ENCODE assay signal across 9 cellular contexts in genomic region chr17:48036693-48037035, GRCh38. TPM values are rescaled to one million over a fixed set of nuclear protein-coding genes. Genes with fewer than 3 reads are reported as not detected.
DNase-seq lines count a peak whose midpoint lies in the region; ATAC-seq, FAIRE-seq and TF ChIP-seq lines count a peak whose summit lies in the region.
"Had no signal": no experiment of that assay in that cellular context is flagged by ENCODE, and none has a peak within 500 bp of the region (broad histone marks: within the 10 kb centered on the region; RNA-seq: fewer than 3 reads in every experiment).

No MANE protein-coding gene starts in this region.

- no peak for TF ChIP-seq RAD21 in K562 (CRISPR knock-in tag; conservative IDR thresholded peaks at IDR 0.05 in 1 of 2, IDR thresholded peaks at IDR 0.05 in 1 of 2)

- H3K9me3 Mint-ChIP-seq in activated T-cell treated with anti-CD3 and anti-CD28 coated beads, Interleukin-2, amount 50 U/mL, for 4 hours, result no peaks in the 10 kb centered on the region

- H3K4me1 ChIP-seq in K562 (replicated peaks in 1 of 2; ENCODE audit: control insufficient read depth in 2 of 2, insufficient read depth in 2 of 2, low read length in 2 of 2) (peaks cover 10 to 11% of the 10 kb centered on the region in 2 experiments; a peak in 4 of 5 replicates), lower lobe of right lung (peaks cover 11% of the 10 kb centered on the region), tibial artery (peaks cover 0 to 14% (median 6%) of the 10 kb centered on the region in 4 donors)

- H3K9ac ChIP-seq in K562 (ENCODE audit: insufficient read depth in 1 of 2, low read depth in 2 of 2, low read length in 2 of 2), result peak overlapping the region in 1 of 2 experiments; percentile 53; a peak in 2 of 4 replicates

- H3K27me3 ChIP-seq in K562 (ENCODE audit: control insufficient read depth in 2 of 2, insufficient read depth in 2 of 2, low read length in 2 of 2) (no peaks in the 10 kb centered on the region), lower lobe of right lung (ENCODE audit: low read depth) (no peaks in the 10 kb centered on the region), tibial artery (no peaks in the 10 kb centered on the region)

- TF ChIP-seq EP300 in K562 (IDR thresholded peaks at IDR 0.05; ENCODE audit: low read length), result no peak

- H3K36me3 ChIP-seq in K562 (ENCODE audit: control insufficient read depth, insufficient read depth, low read length) (no peaks in the 10 kb centered on the region), lower lobe of right lung (no peaks in the 10 kb centered on the region), tibial artery (peaks cover 0 to 11% (median 10%) of the 10 kb centered on the region in 3 donors)

- H3K9me3 ChIP-seq in K562 (replicated peaks; ENCODE audit: control insufficient read depth, insufficient read depth, low read depth, low read length) (no peaks in the 10 kb centered on the region), lower lobe of right lung (no peaks in the 10 kb centered on the region), tibial artery (no peaks in the 10 kb centered on the region)

- POLR2A ChIA-PET in K562 (lab: Yijun Ruan, JAX), result interaction anchor here (1.0 to 4.7 kb wide), 3 partner anchors 10 to 31 kb away, joined by 3 to 53 read pairs (median 3); partner anchors contain the start of gene NFE2L1

- no peak for TF ChIP-seq POLR2A in K562 (conservative IDR thresholded peaks at IDR 0.05)

- intact Hi-C loops in K562 (cut with micrococcal nuclease) (no loop called here), lower lobe of right lung (cut with DNase I) (no loop called here), tibial artery (cut with DNase I; ENCODE audit: low total_unique reads) (loop anchor here (2.0 kb wide), 1 partner anchor 38 kb away; no protein-coding TSS in a partner anchor)

- no peak for ATAC-seq in activated T-cell treated with anti-CD3 and anti-CD28 coated beads, Interleukin-2, amount 50 U/mL, for 4 hours
- peak; percentile 75 for ATAC-seq in K562
- ATAC-seq in lower lobe of right lung, result peak in 1 of 2 donors; percentile 10
- no peak for ATAC-seq in GM21529 (IDR thresholded peaks at IDR 0.05; ENCODE audit: unreplicated experiment)
- no peak for ATAC-seq in HG03432 (IDR thresholded peaks at IDR 0.05; ENCODE audit: unreplicated experiment)

- H3K36me3 Mint-ChIP-seq in activated T-cell treated with anti-CD3 and anti-CD28 coated beads, Interleukin-2, amount 50 U/mL, for 4 hours (ENCODE audit: insufficient read depth), result no peaks in the 10 kb centered on the region

- no peaks in the 10 kb centered on the region for H4K20me1 ChIP-seq in K562 (replicated peaks; ENCODE audit: control insufficient read depth, insufficient read depth, low read length)

- peak overlapping the region; percentile 6 for H2AFZ ChIP-seq in K562 (ENCODE audit: low read depth, low read length)

- no peaks in the 10 kb centered on the region for H3K9me1 ChIP-seq in K562 (ENCODE audit: control insufficient read depth, insufficient read depth, low read length)

- CTCF ChIA-PET in K562 (lab: Yijun Ruan, JAX; ENCODE audit: low intra/inter-chr PET ratio), result no interaction called here

- 13% methylated on average over 6 of the region's 6 CpGs for WGBS in K562 (ENCODE audit: insufficient coverage, low coverage, missing lambda C conversion rate)

- H3K79me2 ChIP-seq in K562 (ENCODE audit: control insufficient read depth, insufficient read depth, low read length), result no peaks in the 10 kb centered on the region

- FAIRE-seq in K562 (lab: Jason Lieb, UNC), result peak; percentile 68
- FAIRE-seq: endometrium had no signal

- H3K4me3 ChIP-seq in K562 (no peak overlapping the region), lower lobe of right lung (peak overlapping the region; percentile 75), tibial artery (peak overlapping the region; percentile 60 to 79)

- H3K27me3 Mint-ChIP-seq in activated T-cell treated with anti-CD3 and anti-CD28 coated beads, Interleukin-2, amount 50 U/mL, for 4 hours (ENCODE audit: low read depth), result peaks cover 33% of the 10 kb centered on the region

- no peak overlapping the region for H3K4me2 ChIP-seq in K562 (ENCODE audit: insufficient read depth, low read length)

- TF ChIP-seq CTCF in K562 (IDR thresholded peaks at IDR 0.05 in 2 of 3, conservative IDR thresholded peaks at IDR 0.05 in 1 of 3; ENCODE audit: insufficient read depth in 2 of 3, low read depth in 1 of 3, low read length in 3 of 3), result no peak; a peak in 1 of 6 replicates
- TF ChIP-seq CTCF in lower lobe of right lung (IDR thresholded peaks at IDR 0.05), result no peak
- no peak for TF ChIP-seq CTCF in tibial artery (IDR thresholded peaks at IDR 0.05)

- in situ Hi-C loops in K562 (cut with MboI), result loop anchor here (10.0 kb wide), 1 partner anchor 588 kb away; the partner anchor contains the start of gene HOXB9

- BruUV-seq in K562 (replicated peaks; lab: Mats Ljungman, UMichigan), result no TSS peak

- H3K4me3 Mint-ChIP-seq in activated T-cell treated with anti-CD3 and anti-CD28 coated beads, Interleukin-2, amount 50 U/mL, for 4 hours, result peak overlapping the region; percentile 80

- peaks cover 12% of the 10 kb centered on the region for H3K4me1 Mint-ChIP-seq in activated T-cell treated with anti-CD3 and anti-CD28 coated beads, Interleukin-2, amount 50 U/mL, for 4 hours (ENCODE audit: low read depth)

- DNase-seq in activated T-cell treated with anti-CD3 and anti-CD28 coated beads, Interleukin-2, amount 50 U/mL, for 4 hours, result no peak
- DNase-seq in activated T-cell treated with anti-CD3 and anti-CD28 coated beads, Interleukin-2, amount 50 U/mL, for 1 hour, result no peak
- DNase-seq in K562 (ENCODE audit: extremely low read depth in 1 of 4, low spot score in 3 of 4) (peak in 2 of 4 experiments; percentile 55 to 58), lower lobe of right lung (no peak), tibial artery (no peak), kidney glomerular epithelial cell (lab: John Stamatoyannopoulos, UW) (no peak)

- no peak overlapping the region for H3K27ac ChIP-seq in K562 (ENCODE audit: extremely low read depth, low read depth, low read length)
- H3K27ac ChIP-seq in lower lobe of right lung, result peak overlapping the region; percentile 49
- peak overlapping the region; percentile 84 to 90 for H3K27ac ChIP-seq in tibial artery

TF ChIP-seq in K562, 482 proteins besides CTCF, POLR2A, EP300 and RAD21 (continues in another document):
- TF ChIP-seq SOX6 (IDR thresholded peaks at IDR 0.05) (no peak), NR2C2 (CRISPR knock-in tag; IDR thresholded peaks at IDR 0.05) (no peak), NR2C2 (tag; IDR thresholded peaks at IDR 0.05) (peak; percentile 67; the same call in 1 of the 2 replicates)

RNA-seq across cellular contexts. Expression of gene COPZ2, which starts 0.9 kb away (rescaled TPM):
- 1 to 10 TPM; 2.6 to 3.9 (median 3.2) TPM for total RNA-seq in activated T-cell treated with anti-CD3 and anti-CD28 coated beads, Interleukin-2, amount 50 U/mL, for 4 hours
- total RNA-seq in K562 (2011; cell fraction: chromatin; rRNA removed; ENCODE audit: low replicate concordance), result 0.46 TPM in 1 of 2 replicates, not detected in the other
- total RNA-seq in K562 (2011; cell fraction: nucleolus; rRNA removed), result 0.66 TPM in 1 of 2 replicates, not detected in the other
- 0.73 and 0.92 TPM in 2 replicates for total RNA-seq in K562 (2011; cell fraction: nucleoplasm; rRNA removed)
- not detected in 2 replicates for total RNA-seq in K562 (2014; rRNA removed)
- not detected in 2 replicates for total RNA-seq in K562 (2014; rRNA removed; fragmentation: Illumina TruSeq; extraction: Trizol)
- total RNA-seq in K562 (2015; rRNA removed; fragmentation: Illumina TruSeq; extraction: Trizol), result not detected in 2 replicates
- total RNA-seq in K562 (2021), result 0.49 TPM in 1 of 2 replicates, not detected in the other
- polyA plus RNA-seq in K562 (2011; rRNA removed), result 0.14 and 0.22 TPM in 2 replicates
- 0.13 TPM in 1 of 2 replicates, not detected in the other for polyA plus RNA-seq in K562 (2011; cell fraction: cytosol; rRNA removed)
- 0.52 and 1.4 TPM in 2 replicates for polyA plus RNA-seq in K562 (2011; cell fraction: nucleus; rRNA removed)
- polyA plus RNA-seq in K562 (2012), result 0.78 TPM in 1 of 2 replicates, not detected in the other
- polyA plus RNA-seq in K562 (2014; fragmentation: Illumina TruSeq; extraction: Trizol), result 0.21 TPM in 1 of 2 replicates, not detected in the other
- not detected for polyA plus RNA-seq in K562 (2014; fragmentation: Nextera tagmentation; extraction: Ambion mirVana)
- not detected in 2 replicates for polyA plus RNA-seq in K562 (2014; rRNA removed)
- polyA minus RNA-seq in K562 (2011; rRNA and poly(A)+ RNA removed), result not detected in 2 replicates
- not detected in 2 replicates for polyA minus RNA-seq in K562 (2011; cell fraction: cytosol; rRNA and poly(A)+ RNA removed)
- polyA minus RNA-seq in K562 (2011; cell fraction: nucleus; rRNA and poly(A)+ RNA removed), result not detected in 2 replicates
- total RNA-seq in lower lobe of right lung, result 22.9 TPM

RNA-seq across cellular contexts. Expression of gene NFE2L1, which starts 11.5 kb away (rescaled TPM):
- total RNA-seq in activated T-cell treated with anti-CD3 and anti-CD28 coated beads, Interleukin-2, amount 50 U/mL, for 4 hours, result 100 to 1,000 TPM in 2 of 3 donors, 10 to 100 TPM in 1; 93.1 to 123 (median 109) TPM
- total RNA-seq in K562 (2011; cell fraction: chromatin; rRNA removed; ENCODE audit: low replicate concordance), result 97.0 and 141 TPM in 2 replicates
- 104 and 118 TPM in 2 replicates for total RNA-seq in K562 (2011; cell fraction: nucleolus; rRNA removed)
- 88.2 and 97.7 TPM in 2 replicates for total RNA-seq in K562 (2011; cell fraction: nucleoplasm; rRNA removed)
- total RNA-seq in K562 (2014; rRNA removed) (18.6 and 22.0 TPM in 2 replicates), K562 (2014; rRNA removed; fragmentation: Illumina TruSeq; extraction: Trizol) (38.7 and 57.0 TPM in 2 replicates), K562 (2015; rRNA removed; fragmentation: Illumina TruSeq; extraction: Trizol) (39.7 and 40.5 TPM in 2 replicates), K562 (2021) (61.4 and 67.7 TPM in 2 replicates), lower lobe of right lung (162 TPM)
- polyA plus RNA-seq in K562 (2011; rRNA removed) (57.2 and 59.8 TPM in 2 replicates), K562 (2014; fragmentation: Illumina TruSeq; extraction: Trizol) (68.1 and 68.6 TPM in 2 replicates), K562 (2014; fragmentation: Nextera tagmentation; extraction: Ambion mirVana) (1 to 10 TPM; 2.0 to 2.8 TPM), K562 (2014; rRNA removed) (40.7 and 41.4 TPM in 2 replicates)
- 41.0 and 52.4 TPM in 2 replicates for polyA plus RNA-seq in K562 (2011; cell fraction: cytosol; rRNA removed)
- polyA plus RNA-seq in K562 (2011; cell fraction: nucleus; rRNA removed), result 34.1 and 41.0 TPM in 2 replicates
- polyA plus RNA-seq in K562 (2012), result 109 and 147 TPM in 2 replicates
- polyA minus RNA-seq in K562 (2011; rRNA and poly(A)+ RNA removed), result 79.5 and 101 TPM in 2 replicates
- polyA minus RNA-seq in K562 (2011; cell fraction: cytosol; rRNA and poly(A)+ RNA removed), result 31.0 and 35.6 TPM in 2 replicates
- 12.5 and 16.4 TPM in 2 replicates for polyA minus RNA-seq in K562 (2011; cell fraction: nucleus; rRNA and poly(A)+ RNA removed)
